In genomic region chr10:94003496-94003895, GRCh38 we compare ENCODE assay signal across 35 cellular contexts. TPM values are rescaled to one million over a fixed set of nuclear protein-coding genes. Genes with fewer than 3 reads are reported as not detected.
"Had no signal": no experiment of that assay in that cellular context is flagged by ENCODE, and none has a peak within 500 bp of the region (broad histone marks: within the 10 kb centered on the region; RNA-seq: fewer than 3 reads in every experiment).

No MANE protein-coding gene starts in this region.

- ATAC-seq: activated CD4-positive, alpha-beta T cell treated with anti-CD3 and anti-CD28 coated beads for 36 hours; activated CD4-positive, CD25-positive, alpha-beta regulatory T cell treated with anti-CD3 and anti-CD28 coated beads, Interleukin-2, amount 50 U/mL, for 24 hours; activated CD8-positive, alpha-beta T cell treated with anti-CD3 and anti-CD28 coated beads for 36 hours; activated naive CD4-positive, alpha-beta T cell treated with anti-CD3 and anti-CD28 coated beads, Interleukin-2, amount 50 U/mL, for 72 hours; activated T-cell treated with anti-CD3 and anti-CD28 coated beads, Interleukin-2, amount 50 U/mL, for 4 hours; activated T-cell treated with anti-CD3 and anti-CD28 coated beads, Interleukin-2, amount 50 U/mL, for 72 hours; activated T-helper 17 cell treated with anti-CD3 and anti-CD28 coated beads, Interleukin-2, amount 50 U/mL, for 72 hours; body of pancreas; WTC11 had no signal

- H3K4me1 ChIP-seq: adrenal gland, breast epithelium had no signal

- H3K4me3 ChIP-seq: adrenal gland, body of pancreas, breast epithelium had no signal

- H3K9me3 ChIP-seq: adrenal gland, body of pancreas, breast epithelium had no signal

- H3K27me3 ChIP-seq: adrenal gland, body of pancreas, brain microvascular endothelial cell, breast epithelium had no signal

- H3K36me3 ChIP-seq: adrenal gland, brain microvascular endothelial cell, breast epithelium, WERI-Rb-1 had no signal

- DNase-seq: activated CD4-positive, alpha-beta memory T cell treated with anti-CD3 and anti-CD28 coated beads for 36 hours; activated CD4-positive, alpha-beta T cell treated with anti-CD3 and anti-CD28 coated beads for 1 hour; activated CD4-positive, alpha-beta T cell treated with anti-CD3 and anti-CD28 coated beads for 36 hours; activated CD4-positive, alpha-beta T cell treated with anti-CD3 and anti-CD28 coated beads, Interleukin-2, amount 10 ng/mL, durations not matched to agents 24 days and 14 days; activated CD4-positive, alpha-beta T cell treated with anti-CD3 and anti-CD28 coated beads, Interleukin-2, amount 50 U/mL, for 1 hour; activated CD4-positive, alpha-beta T cell treated with anti-CD3 and anti-CD28 coated beads, Interleukin-2, amount 50 U/mL, for 4 hours; activated CD4-positive, CD25-positive, alpha-beta regulatory T cell; activated CD8-positive, alpha-beta memory T cell treated with anti-CD3 and anti-CD28 coated beads, Interleukin-2, amount 50 U/mL, for 4 hours; activated CD8-positive, alpha-beta T cell treated with anti-CD3 and anti-CD28 coated beads for 36 hours; activated effector memory CD4-positive, alpha-beta T cell treated with anti-CD3 and anti-CD28 coated beads, Interleukin-2, amount 50 U/mL, for 16 hours; activated gamma-delta T cell treated with Interleukin-2 at 50 U/mL for 16 hours; activated naive CD4-positive, alpha-beta T cell; activated naive CD4-positive, alpha-beta T cell treated with anti-CD3 and anti-CD28 coated beads for 36 hours; activated naive CD4-positive, alpha-beta T cell treated with anti-CD3 and anti-CD28 coated beads, Interleukin-2, amount 50 U/mL, for 16 hours; activated naive CD8-positive, alpha-beta T cell treated with anti-CD3 and anti-CD28 coated beads for 36 hours; activated T-cell treated with anti-CD3 and anti-CD28 coated beads for 4 hours; activated T-cell treated with anti-CD3 and anti-CD28 coated beads, Interleukin-2, amount 50 U/mL, for 1 hour; activated T-cell treated with anti-CD3 and anti-CD28 coated beads, Interleukin-2, amount 50 U/mL, for 4 hours; activated T-cell treated with anti-CD3 and anti-CD28 coated beads, Interleukin-2, amount 50 U/mL, for 72 hours; adrenal gland; amniotic stem cell; aorta; body of pancreas; brain microvascular endothelial cell; central memory CD4-positive, alpha-beta T cell; T-helper 1 cell; T-helper 2 cell; T-helper 9 cell; WERI-Rb-1 had no signal

- H3K27ac ChIP-seq: adrenal gland, body of pancreas, brain microvascular endothelial cell, breast epithelium, WERI-Rb-1 had no signal

RNA-seq across cellular contexts. Expression of gene PLCE1, which starts 9.8 kb away (rescaled TPM):
- total RNA-seq: activated CD4-positive, alpha-beta T cell treated with anti-CD3 and anti-CD28 coated beads, Interleukin-2, amount 10 ng/mL, durations not matched to agents 24 days and 14 days; activated CD8-positive, alpha-beta T cell treated with anti-CD3 and anti-CD28 coated beads for 36 hours; activated naive CD8-positive, alpha-beta T cell treated with anti-CD3 and anti-CD28 coated beads for 36 hours; activated T-helper 1 cell treated with anti-CD3 and anti-CD28 coated beads, Interleukin-12 subunit alpha, Interleukin-12 subunit beta, Interleukin-2, Interleukin-4 antibody, amounts not matched to agents 30 ng/mL and 10 ng/mL and 1 ng/mL, durations not matched to agents 14 hours and 24 hours and 36 hours had no signal
